ENCODE assay signal across 1 cellular context in genomic region chr1:173865468-173866164, GRCh38.
TF ChIP-seq lines count a peak whose summit lies in the region.

No MANE protein-coding gene starts in this region.

TF ChIP-seq in SK-N-SH, 30 proteins besides CTCF, POLR2A, EP300 and RAD21 (continued from another document):
- no peak for TF ChIP-seq PBX3 (IDR thresholded peaks at IDR 0.05)
- no peak for TF ChIP-seq SMC3 (IDR thresholded peaks at IDR 0.05; ENCODE audit: low read depth, low read length)
- no peak; the same call in 1 of the 2 replicates for TF ChIP-seq POLR2AphosphoS5 (IDR thresholded peaks at IDR 0.05; ENCODE audit: low read depth, low read length)
- TF ChIP-seq CHD2 (IDR thresholded peaks at IDR 0.05; ENCODE audit: low read length, partially characterized antibody), result peak; percentile 2
